1 cellular context compared by ENCODE assay signal in genomic region chr5:170442381-170442780, GRCh38.
TF ChIP-seq lines count a peak whose summit lies in the region.

No MANE protein-coding gene starts in this region.

TF ChIP-seq in H1, 55 proteins besides CTCF, POLR2A, EP300 and RAD21:
- TF ChIP-seq CHD7 (IDR thresholded peaks at IDR 0.05; ENCODE audit: insufficient replicate concordance, low read length), result no peak
- TF ChIP-seq TBP (IDR thresholded peaks at IDR 0.05; ENCODE audit: low read depth, low read length), result no peak
- no peak for TF ChIP-seq SP4 (IDR thresholded peaks at IDR 0.05; ENCODE audit: low read length)
- TF ChIP-seq BACH1 (IDR thresholded peaks at IDR 0.05; ENCODE audit: low read length), result no peak
- no peak for TF ChIP-seq HDAC6 (IDR thresholded peaks at IDR 0.05; ENCODE audit: low read depth, low read length)
- no peak for TF ChIP-seq NRF1 (IDR thresholded peaks at IDR 0.05; ENCODE audit: low read depth, low read length)
- no peak for TF ChIP-seq HDAC2 (IDR thresholded peaks at IDR 0.05; ENCODE audit: borderline replicate concordance in 1 of 2, low read depth in 2 of 2, low read length in 2 of 2)
- no peak for TF ChIP-seq CREB1 (IDR thresholded peaks at IDR 0.05)
- no peak for TF ChIP-seq SIRT6 (IDR thresholded peaks at IDR 0.05; ENCODE audit: low read length)
- no peak for TF ChIP-seq ATF3 (IDR thresholded peaks at IDR 0.05; ENCODE audit: insufficient read depth, low read depth, low read length)
- no peak for TF ChIP-seq EGR1 (IDR thresholded peaks at IDR 0.05; ENCODE audit: borderline replicate concordance, low read depth, low read length)
